Comparison of ENCODE assay signal across 23 cellular contexts in the genomic region with DNA sequence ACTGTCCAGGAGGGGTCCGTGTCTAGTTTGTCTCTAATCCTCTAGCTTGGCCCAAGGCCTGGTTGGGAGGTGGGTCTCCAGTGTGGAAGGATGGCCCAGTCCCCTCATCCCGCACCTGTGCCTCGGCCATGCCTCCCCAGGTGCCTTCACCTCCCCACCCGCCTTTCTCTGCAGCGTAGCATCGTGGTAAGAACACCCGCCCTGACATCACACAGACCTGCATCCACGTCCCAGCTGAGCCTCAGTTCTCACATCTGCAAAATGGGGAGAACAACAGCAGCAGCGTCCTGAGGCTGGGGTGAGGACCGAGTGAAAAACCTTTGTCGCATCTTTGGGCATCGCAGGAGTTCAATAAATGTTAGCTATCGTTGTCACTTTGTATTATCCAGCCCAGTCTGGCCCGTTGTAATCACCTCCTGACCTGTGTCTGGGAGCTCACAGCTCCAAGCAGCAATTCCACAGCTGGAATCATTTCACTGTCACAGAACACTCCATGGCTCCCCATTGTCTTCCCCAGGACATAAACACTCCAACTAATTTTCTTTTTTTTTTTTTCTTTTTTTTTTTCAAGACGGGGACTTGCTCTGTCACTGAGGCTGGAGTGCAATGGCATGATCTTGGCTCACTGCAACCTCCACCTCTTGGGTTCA.
"Had no signal": no experiment of that assay in that cellular context is flagged by ENCODE, and none has a peak within 500 bp of the region (broad histone marks: within the 10 kb centered on the region; RNA-seq: fewer than 3 reads in every experiment).

No MANE protein-coding gene starts in this region.

- DNase-seq: activated CD4-positive, alpha-beta T cell treated with anti-CD3 and anti-CD28 coated beads, Interleukin-2, amount 10 ng/mL, durations not matched to agents 7 days and 5 days; activated CD8-positive, alpha-beta T cell treated with anti-CD3 and anti-CD28 coated beads, Interleukin-2, amount 10 ng/mL, durations not matched to agents 7 days and 5 days; activated naive CD8-positive, alpha-beta T cell treated with anti-CD3 and anti-CD28 coated beads for 36 hours; colonic mucosa; hippocampal formation; mucosa of descending colon; ovary; psoas muscle; spleen; stimulated activated CD4-positive, alpha-beta T cell treated with anti-CD3 and anti-CD28 coated beads, Interleukin-4, amount 100 ng/mL, for 1 hour; stimulated activated naive CD8-positive, alpha-beta T cell treated with anti-CD3 and anti-CD28 coated beads, Interleukin-15, Interleukin-2, amounts not matched to agents 100 U/mL and 50 U/mL, for 24 hours; substantia nigra; T-cell; thyroid gland had no signal

- H3K36me3 ChIP-seq: breast epithelium, colonic mucosa, esophagus muscularis mucosa, ovary, right atrium auricular region, spleen, thyroid gland had no signal

- H3K4me1 ChIP-seq: colonic mucosa, esophagus muscularis mucosa, psoas muscle, right atrium auricular region, thyroid gland had no signal

- H3K9me3 ChIP-seq: colonic mucosa, ovary, psoas muscle, thyroid gland had no signal

- FAIRE-seq: astrocyte, frontal cortex had no signal

- H3K27ac Mint-ChIP-seq: activated CD4-positive, alpha-beta T cell treated with anti-CD3 and anti-CD28 coated beads, Interleukin-2, amount 10 ng/mL, durations not matched to agents 7 days and 5 days; activated CD8-positive, alpha-beta T cell treated with anti-CD3 and anti-CD28 coated beads, Interleukin-2, amount 10 ng/mL, durations not matched to agents 7 days and 5 days; activated naive CD8-positive, alpha-beta T cell treated with anti-CD3 and anti-CD28 coated beads for 36 hours; activated T-helper 1 cell treated with anti-CD3 and anti-CD28 coated beads, Interleukin-12 subunit alpha, Interleukin-12 subunit beta, Interleukin-2, Interleukin-4 antibody, amounts not matched to agents 30 ng/mL and 10 ng/mL and 1 ng/mL, durations not matched to agents 14 hours and 24 hours and 36 hours; T-cell; T-helper 2 cell treated with Interferon-gamma antibody and Interleukin-4, amounts not matched to agents 5 μg/mL and 100 μg/mL, for 36 hours had no signal

- H3K27me3 Mint-ChIP-seq: activated CD4-positive, alpha-beta T cell treated with anti-CD3 and anti-CD28 coated beads, Interleukin-2, amount 10 ng/mL, durations not matched to agents 7 days and 5 days; activated naive CD8-positive, alpha-beta T cell treated with anti-CD3 and anti-CD28 coated beads for 36 hours had no signal

- H3K27ac ChIP-seq: breast epithelium, colonic mucosa, esophagus muscularis mucosa, ovary, psoas muscle, right atrium auricular region, spleen, thyroid gland, VCaP had no signal

- H3K4me3 ChIP-seq: breast epithelium, colonic mucosa, esophagus muscularis mucosa, mucosa of descending colon, ovary, psoas muscle, right atrium auricular region, spleen, thyroid gland had no signal

- ATAC-seq: activated CD4-positive, CD25-positive, alpha-beta regulatory T cell treated with anti-CD3 and anti-CD28 coated beads, Interleukin-2, amount 50 U/mL, for 24 hours; activated CD8-positive, alpha-beta T cell treated with anti-CD3 and anti-CD28 coated beads, Interleukin-2, amount 10 ng/mL, durations not matched to agents 7 days and 5 days; mucosa of descending colon; psoas muscle; stimulated activated naive CD8-positive, alpha-beta T cell treated with anti-CD3 and anti-CD28 coated beads, Interleukin-15, Interleukin-2, amounts not matched to agents 100 U/mL and 50 U/mL, for 24 hours; T-cell had no signal

- H3K4me3 Mint-ChIP-seq: activated CD4-positive, alpha-beta T cell treated with anti-CD3 and anti-CD28 coated beads, Interleukin-2, amount 10 ng/mL, durations not matched to agents 7 days and 5 days; activated CD8-positive, alpha-beta T cell treated with anti-CD3 and anti-CD28 coated beads, Interleukin-2, amount 10 ng/mL, durations not matched to agents 7 days and 5 days; activated naive CD8-positive, alpha-beta T cell treated with anti-CD3 and anti-CD28 coated beads for 36 hours; activated T-helper 1 cell treated with anti-CD3 and anti-CD28 coated beads, Interleukin-12 subunit alpha, Interleukin-12 subunit beta, Interleukin-2, Interleukin-4 antibody, amounts not matched to agents 30 ng/mL and 10 ng/mL and 1 ng/mL, durations not matched to agents 14 hours and 24 hours and 36 hours; T-cell; T-helper 2 cell treated with Interferon-gamma antibody and Interleukin-4, amounts not matched to agents 5 μg/mL and 100 μg/mL, for 36 hours had no signal

- H3K4me1 Mint-ChIP-seq: activated CD4-positive, alpha-beta T cell treated with anti-CD3 and anti-CD28 coated beads, Interleukin-2, amount 10 ng/mL, durations not matched to agents 7 days and 5 days; activated naive CD8-positive, alpha-beta T cell treated with anti-CD3 and anti-CD28 coated beads for 36 hours had no signal

- H3K36me3 Mint-ChIP-seq: T-cell had no signal

- H3K27me3 ChIP-seq: breast epithelium, colonic mucosa, esophagus muscularis mucosa, ovary, right atrium auricular region, spleen, thyroid gland had no signal
